In genomic region chr17:63955232-63955631, GRCh38 we compare ENCODE assay signal across 27 cellular contexts. TPM values are rescaled to one million over a fixed set of nuclear protein-coding genes. Genes with fewer than 3 reads are reported as not detected.
DNase-seq lines count a peak whose midpoint lies in the region; ATAC-seq and TF ChIP-seq lines count a peak whose summit lies in the region.
"Had no signal": no experiment of that assay in that cellular context is flagged by ENCODE, and none has a peak within 500 bp of the region (broad histone marks: within the 10 kb centered on the region; RNA-seq: fewer than 3 reads in every experiment).

No MANE protein-coding gene starts in this region.

- no peaks in the 10 kb centered on the region for H3K9me3 Mint-ChIP-seq in activated CD4-positive, alpha-beta T cell treated with anti-CD3 and anti-CD28 coated beads for 36 hours (ENCODE audit: low read depth)
- H3K9me3 Mint-ChIP-seq in activated CD4-positive, alpha-beta T cell treated with anti-CD3 and anti-CD28 coated beads, Interleukin-2, amount 10 ng/mL, durations not matched to agents 24 days and 14 days: no peaks in the 10 kb centered on the region
- H3K9me3 Mint-ChIP-seq in central memory CD8-positive, alpha-beta T cell: no peaks in the 10 kb centered on the region
- H3K9me3 Mint-ChIP-seq in stimulated activated naive B cell treated with anti-CD40 and anti-IgM and Interleukin-4, amounts not matched to agents 10 μg/mL and 1 μg/mL and 100 μg/mL, for 72 hours: no peaks in the 10 kb centered on the region
- no peaks in the 10 kb centered on the region for H3K9me3 Mint-ChIP-seq in activated T-helper 1 cell treated with anti-CD3 and anti-CD28 coated beads, Interleukin-12 subunit alpha, Interleukin-12 subunit beta, Interleukin-2, Interleukin-4 antibody, amounts not matched to agents 30 ng/mL and 10 ng/mL and 1 ng/mL, durations not matched to agents 14 hours and 24 hours and 36 hours
- H3K9me3 Mint-ChIP-seq in CD14-positive monocyte: peaks cover 0 to 3% (median 0%) of the 10 kb centered on the region in 7 donors
- H3K9me3 Mint-ChIP-seq: dendritic cell treated with granulocyte-macrophage colony-stimulating factor and Interleukin-4, amounts not matched to agents 40 ng/mL and 50 ng/mL, for 4 days; HFFc6; T-cell had no signal

- BruUV-seq in IMR-90 (replicated peaks; lab: Mats Ljungman, UMichigan): no TSS peak

- no peak for DNase-seq in activated CD4-positive, alpha-beta T cell treated with anti-CD3 and anti-CD28 coated beads for 36 hours
- DNase-seq in activated CD4-positive, alpha-beta T cell treated with anti-CD3 and anti-CD28 coated beads, Interleukin-2, amount 10 ng/mL, durations not matched to agents 24 days and 14 days: no peak
- DNase-seq in IMR-90 (no peak), CD14-positive monocyte (ENCODE audit: low spot score) (no peak)
- no peak for DNase-seq in central memory CD8-positive, alpha-beta T cell (ENCODE audit: low spot score in 2 of 2)
- DNase-seq in stimulated activated naive B cell treated with anti-CD40 and anti-IgM and Interleukin-4, amounts not matched to agents 10 μg/mL and 1 μg/mL and 100 μg/mL, for 72 hours: no peak
- DNase-seq in activated T-helper 1 cell treated with anti-CD3 and anti-CD28 coated beads, Interleukin-12 subunit alpha, Interleukin-12 subunit beta, Interleukin-2, Interleukin-4 antibody, amounts not matched to agents 30 ng/mL and 10 ng/mL and 1 ng/mL, durations not matched to agents 14 hours and 24 hours and 36 hours (ENCODE audit: low spot score): no peak
- DNase-seq: activated CD4-positive, CD25-positive, alpha-beta regulatory T cell; AML-193; DMS79; esophagus squamous epithelium; HFFc6; hippocampal formation; left cardiac atrium; NCI-H1092; NCI-H187; right cardiac atrium; stimulated activated CD4-positive, alpha-beta T cell treated with anti-CD3 and anti-CD28 coated beads, Interleukin-4, amount 100 ng/mL, for 4 hours; stimulated activated naive CD4-positive, alpha-beta T cell treated with Interleukin-2 at 50 U/mL for 16 hours had no signal

- peaks cover 23% of the 10 kb centered on the region for H3K27me3 ChIP-seq in IMR-90 (ENCODE audit: control insufficient read depth, insufficient read depth, low read length)

- H2AFZ ChIP-seq in IMR-90 (replicated peaks; ENCODE audit: low read length, poor library complexity): peak overlapping the region; percentile 14

- no peak overlapping the region for H2BK20ac ChIP-seq in IMR-90 (ENCODE audit: low read depth, low read length)

- no peak for ATAC-seq in activated CD4-positive, alpha-beta T cell treated with anti-CD3 and anti-CD28 coated beads for 36 hours
- ATAC-seq in IMR-90 (ENCODE audit: low read depth): no peak
- ATAC-seq in central memory CD8-positive, alpha-beta T cell (replicated peaks; ENCODE audit: extremely low read depth, poor library complexity, severe bottlenecking): no peak
- ATAC-seq in stimulated activated naive B cell treated with anti-CD40 and anti-IgM and Interleukin-4, amounts not matched to agents 10 μg/mL and 1 μg/mL and 100 μg/mL, for 72 hours (replicated peaks): peak in 1 of 2 donors; percentile 6
- ATAC-seq in GM19035 (IDR thresholded peaks at IDR 0.05; ENCODE audit: unreplicated experiment): no peak
- ATAC-seq: gastroesophageal sphincter had no signal

- no peaks in the 10 kb centered on the region for H3K36me3 Mint-ChIP-seq in activated CD4-positive, alpha-beta T cell treated with anti-CD3 and anti-CD28 coated beads for 36 hours (ENCODE audit: low read depth)
- H3K36me3 Mint-ChIP-seq in activated CD4-positive, alpha-beta T cell treated with anti-CD3 and anti-CD28 coated beads, Interleukin-2, amount 10 ng/mL, durations not matched to agents 24 days and 14 days (ENCODE audit: low read depth): no peaks in the 10 kb centered on the region
- H3K36me3 Mint-ChIP-seq in central memory CD8-positive, alpha-beta T cell (ENCODE audit: insufficient read depth): peaks cover 3% of the 10 kb centered on the region
- no peaks in the 10 kb centered on the region for H3K36me3 Mint-ChIP-seq in stimulated activated naive B cell treated with anti-CD40 and anti-IgM and Interleukin-4, amounts not matched to agents 10 μg/mL and 1 μg/mL and 100 μg/mL, for 72 hours
- no peaks in the 10 kb centered on the region for H3K36me3 Mint-ChIP-seq in activated T-helper 1 cell treated with anti-CD3 and anti-CD28 coated beads, Interleukin-12 subunit alpha, Interleukin-12 subunit beta, Interleukin-2, Interleukin-4 antibody, amounts not matched to agents 30 ng/mL and 10 ng/mL and 1 ng/mL, durations not matched to agents 14 hours and 24 hours and 36 hours (ENCODE audit: low read depth)
- no peaks in the 10 kb centered on the region for H3K36me3 Mint-ChIP-seq in CD14-positive monocyte
- H3K36me3 Mint-ChIP-seq: T-cell had no signal

- intact Hi-C loops in activated CD4-positive, alpha-beta T cell treated with anti-CD3 and anti-CD28 coated beads for 36 hours (cut with DNase I, micrococcal nuclease): no loop called here
- intact Hi-C loops in activated CD4-positive, alpha-beta T cell treated with anti-CD3 and anti-CD28 coated beads, Interleukin-2, amount 10 ng/mL, durations not matched to agents 24 days and 14 days (cut with micrococcal nuclease): no loop called here
- intact Hi-C loops in IMR-90 (cut with micrococcal nuclease) (no loop called here), CD14-positive monocyte (cut with micrococcal nuclease) (no loop called here)
- intact Hi-C loops in activated T-helper 1 cell treated with anti-CD3 and anti-CD28 coated beads, Interleukin-12 subunit alpha, Interleukin-12 subunit beta, Interleukin-2, Interleukin-4 antibody, amounts not matched to agents 30 ng/mL and 10 ng/mL and 1 ng/mL, durations not matched to agents 14 hours and 24 hours and 36 hours (cut with micrococcal nuclease): no loop called here

- no peak overlapping the region for H2BK5ac ChIP-seq in IMR-90 (ENCODE audit: low read depth, low read length, poor library complexity, severe bottlenecking)

- no peak overlapping the region for H4K5ac ChIP-seq in IMR-90 (ENCODE audit: low read depth, low read length)

- H3K79me1 ChIP-seq in IMR-90 (ENCODE audit: low read depth in 1 of 2, low read length in 2 of 2): no peaks in the 10 kb centered on the region

- no peaks in the 10 kb centered on the region for H3K9me3 ChIP-seq in IMR-90 (ENCODE audit: control insufficient read depth, insufficient read depth, low read length)
- H3K9me3 ChIP-seq: esophagus squamous epithelium, gastroesophageal sphincter had no signal

- no peaks in the 10 kb centered on the region; the same call in 1 of the 2 replicates for H4K20me1 ChIP-seq in IMR-90 (ENCODE audit: insufficient read depth, low read length)

- no peak overlapping the region for H4K91ac ChIP-seq in IMR-90 (ENCODE audit: insufficient read depth, low read depth, low read length)

- no peak overlapping the region for H3K18ac ChIP-seq in IMR-90 (ENCODE audit: low read depth, low read length)

- no peaks in the 10 kb centered on the region for H3K27me3 Mint-ChIP-seq in activated CD4-positive, alpha-beta T cell treated with anti-CD3 and anti-CD28 coated beads for 36 hours
- no peaks in the 10 kb centered on the region for H3K27me3 Mint-ChIP-seq in activated CD4-positive, alpha-beta T cell treated with anti-CD3 and anti-CD28 coated beads, Interleukin-2, amount 10 ng/mL, durations not matched to agents 24 days and 14 days
- H3K27me3 Mint-ChIP-seq in central memory CD8-positive, alpha-beta T cell: no peaks in the 10 kb centered on the region
- H3K27me3 Mint-ChIP-seq in stimulated activated naive B cell treated with anti-CD40 and anti-IgM and Interleukin-4, amounts not matched to agents 10 μg/mL and 1 μg/mL and 100 μg/mL, for 72 hours: no peaks in the 10 kb centered on the region
- H3K27me3 Mint-ChIP-seq in activated T-helper 1 cell treated with anti-CD3 and anti-CD28 coated beads, Interleukin-12 subunit alpha, Interleukin-12 subunit beta, Interleukin-2, Interleukin-4 antibody, amounts not matched to agents 30 ng/mL and 10 ng/mL and 1 ng/mL, durations not matched to agents 14 hours and 24 hours and 36 hours (ENCODE audit: insufficient read depth): peaks cover 1% of the 10 kb centered on the region
- peaks cover 6 to 8% (median 7%) of the 10 kb centered on the region in 3 donors for H3K27me3 Mint-ChIP-seq in CD14-positive monocyte (ENCODE audit: low read depth in 3 of 3)
- H3K27me3 Mint-ChIP-seq: T-cell had no signal

- no peak overlapping the region for H3K4me3 Mint-ChIP-seq in activated CD4-positive, alpha-beta T cell treated with anti-CD3 and anti-CD28 coated beads for 36 hours
- H3K4me3 Mint-ChIP-seq in activated CD4-positive, alpha-beta T cell treated with anti-CD3 and anti-CD28 coated beads, Interleukin-2, amount 10 ng/mL, durations not matched to agents 24 days and 14 days: no peak overlapping the region
- no peak overlapping the region for H3K4me3 Mint-ChIP-seq in central memory CD8-positive, alpha-beta T cell
- H3K4me3 Mint-ChIP-seq in stimulated activated naive B cell treated with anti-CD40 and anti-IgM and Interleukin-4, amounts not matched to agents 10 μg/mL and 1 μg/mL and 100 μg/mL, for 72 hours: no peak overlapping the region
- no peak overlapping the region for H3K4me3 Mint-ChIP-seq in activated T-helper 1 cell treated with anti-CD3 and anti-CD28 coated beads, Interleukin-12 subunit alpha, Interleukin-12 subunit beta, Interleukin-2, Interleukin-4 antibody, amounts not matched to agents 30 ng/mL and 10 ng/mL and 1 ng/mL, durations not matched to agents 14 hours and 24 hours and 36 hours
- H3K4me3 Mint-ChIP-seq in CD14-positive monocyte: no peak overlapping the region
- H3K4me3 Mint-ChIP-seq: dendritic cell treated with granulocyte-macrophage colony-stimulating factor and Interleukin-4, amounts not matched to agents 40 ng/mL and 50 ng/mL, for 4 days; HFFc6 had no signal

- CTCF ChIA-PET in activated CD4-positive, alpha-beta T cell treated with anti-CD3 and anti-CD28 coated beads for 36 hours (lab: Charles Lee): interaction anchor here (0.6 to 3.7 kb wide), 8 partner anchors 9 to 904 kb away, joined by 3 to 23 read pairs (median 4); no protein-coding TSS in a partner anchor
- CTCF ChIA-PET in IMR-90 (lab: Yijun Ruan, JAX): interaction anchor here (1.1 kb wide), 1 partner anchor 9 kb away, joined by 3 read pairs; no protein-coding TSS in a partner anchor

- 0 out of 2 replicates have a peak, but pooled peaks cover 2% of the 10 kb centered on the region for H3K4me1 ChIP-seq in IMR-90 (ENCODE audit: control insufficient read depth, insufficient read depth, low read length)
- H3K4me1 ChIP-seq: esophagus squamous epithelium, gastroesophageal sphincter had no signal

- no peak overlapping the region for H2AK5ac ChIP-seq in IMR-90 (ENCODE audit: low read depth, low read length)

- H2BK120ac ChIP-seq in IMR-90 (ENCODE audit: low read depth, low read length): no peak overlapping the region

- no peak overlapping the region for H3K14ac ChIP-seq in IMR-90 (replicated peaks; ENCODE audit: low read depth, low read length)

- peaks cover 19% of the 10 kb centered on the region for H3K4me1 Mint-ChIP-seq in activated CD4-positive, alpha-beta T cell treated with anti-CD3 and anti-CD28 coated beads for 36 hours
- H3K4me1 Mint-ChIP-seq in activated CD4-positive, alpha-beta T cell treated with anti-CD3 and anti-CD28 coated beads, Interleukin-2, amount 10 ng/mL, durations not matched to agents 24 days and 14 days: peaks cover 18% of the 10 kb centered on the region
- H3K4me1 Mint-ChIP-seq in central memory CD8-positive, alpha-beta T cell: peaks cover 25% of the 10 kb centered on the region
- H3K4me1 Mint-ChIP-seq in stimulated activated naive B cell treated with anti-CD40 and anti-IgM and Interleukin-4, amounts not matched to agents 10 μg/mL and 1 μg/mL and 100 μg/mL, for 72 hours: peaks cover 24 to 38% of the 10 kb centered on the region in 2 donors
- peaks cover 15% of the 10 kb centered on the region for H3K4me1 Mint-ChIP-seq in activated T-helper 1 cell treated with anti-CD3 and anti-CD28 coated beads, Interleukin-12 subunit alpha, Interleukin-12 subunit beta, Interleukin-2, Interleukin-4 antibody, amounts not matched to agents 30 ng/mL and 10 ng/mL and 1 ng/mL, durations not matched to agents 14 hours and 24 hours and 36 hours (ENCODE audit: low read depth)
- peaks cover 5% of the 10 kb centered on the region for H3K4me1 Mint-ChIP-seq in CD14-positive monocyte

- no peaks in the 10 kb centered on the region for H3K36me3 ChIP-seq in IMR-90 (ENCODE audit: control insufficient read depth, insufficient read depth, low read length)
- H3K36me3 ChIP-seq: esophagus squamous epithelium, gastroesophageal sphincter had no signal

- H3K9ac ChIP-seq in IMR-90 (ENCODE audit: low read depth, low read length): no peak overlapping the region

- H3K27ac ChIP-seq in IMR-90 (ENCODE audit: insufficient read depth, low read length): no peak overlapping the region
- H3K27ac ChIP-seq: esophagus squamous epithelium, gastroesophageal sphincter had no signal

- H2BK15ac ChIP-seq in IMR-90 (ENCODE audit: low read depth, low read length): no peak overlapping the region

- no peak overlapping the region for H3K4ac ChIP-seq in IMR-90 (ENCODE audit: low read depth, low read length)

- H3K9me1 ChIP-seq in IMR-90 (ENCODE audit: insufficient read depth, low read length): peaks cover 4% of the 10 kb centered on the region

- no peak overlapping the region for H3K56ac ChIP-seq in IMR-90 (ENCODE audit: extremely low read depth, insufficient read depth, low read length)

- no CpG with 5 or more reads among the region's 11 CpGs for WGBS in IMR-90 (ENCODE audit: extremely low coverage in 2 of 2, insufficient read length in 1 of 2), 2 experiments

- no peak for TF ChIP-seq RAD21 in IMR-90 (IDR thresholded peaks at IDR 0.05; ENCODE audit: low read length)

- no peak for TF ChIP-seq POLR2A in IMR-90 (IDR thresholded peaks at IDR 0.05; ENCODE audit: low read depth, low read length)

- no peak overlapping the region for H3K23ac ChIP-seq in IMR-90 (ENCODE audit: low read depth, low read length)

- H4K8ac ChIP-seq in IMR-90 (ENCODE audit: low read depth in 2 of 2, low read length in 2 of 2): no peak overlapping the region

- H2AK9ac ChIP-seq in IMR-90 (replicated peaks; ENCODE audit: low read depth, low read length, poor library complexity): no peak overlapping the region

- POLR2A ChIA-PET in activated CD4-positive, alpha-beta T cell treated with anti-CD3 and anti-CD28 coated beads for 36 hours (lab: Charles Lee): no interaction called here
- POLR2A ChIA-PET in IMR-90 (lab: Charles Lee; ENCODE audit: unreplicated experiment): no interaction called here

- H3K4me2 ChIP-seq in IMR-90 (ENCODE audit: low read depth, low read length): no peak overlapping the region

- no peak overlapping the region for H3K4me3 ChIP-seq in IMR-90 (ENCODE audit: insufficient read depth, low read depth, low read length)
- H3K4me3 ChIP-seq: esophagus squamous epithelium, gastroesophageal sphincter had no signal

- peak overlapping the region; percentile 28 for H3K27ac Mint-ChIP-seq in activated CD4-positive, alpha-beta T cell treated with anti-CD3 and anti-CD28 coated beads for 36 hours
- no peak overlapping the region for H3K27ac Mint-ChIP-seq in activated CD4-positive, alpha-beta T cell treated with anti-CD3 and anti-CD28 coated beads, Interleukin-2, amount 10 ng/mL, durations not matched to agents 24 days and 14 days
- peak overlapping the region; percentile 66 for H3K27ac Mint-ChIP-seq in central memory CD8-positive, alpha-beta T cell (ENCODE audit: low read depth)
- H3K27ac Mint-ChIP-seq in stimulated activated naive B cell treated with anti-CD40 and anti-IgM and Interleukin-4, amounts not matched to agents 10 μg/mL and 1 μg/mL and 100 μg/mL, for 72 hours: peak overlapping the region; percentile 47
- no peak overlapping the region for H3K27ac Mint-ChIP-seq in activated T-helper 1 cell treated with anti-CD3 and anti-CD28 coated beads, Interleukin-12 subunit alpha, Interleukin-12 subunit beta, Interleukin-2, Interleukin-4 antibody, amounts not matched to agents 30 ng/mL and 10 ng/mL and 1 ng/mL, durations not matched to agents 14 hours and 24 hours and 36 hours
- H3K27ac Mint-ChIP-seq in CD14-positive monocyte: no peak overlapping the region
- H3K27ac Mint-ChIP-seq: dendritic cell treated with granulocyte-macrophage colony-stimulating factor and Interleukin-4, amounts not matched to agents 40 ng/mL and 50 ng/mL, for 4 days; HFFc6 had no signal

- TF ChIP-seq CTCF in IMR-90 (conservative IDR thresholded peaks at IDR 0.05; ENCODE audit: low read depth, low read length) (no peak), CD14-positive monocyte (IDR thresholded peaks at IDR 0.05) (no peak)

- in situ Hi-C loops in IMR-90 (cut with MboI; ENCODE audit: low sequenced_read_pairs): no loop called here

- dilution Hi-C loops in IMR-90 (cut with HindIII; ENCODE audit: low sequenced_read_pairs, unreplicated experiment): no loop called here

RNA-seq across cellular contexts. Expression of gene SCN4A, which starts 17.5 kb away (rescaled TPM):
- total RNA-seq in activated CD4-positive, alpha-beta T cell treated with anti-CD3 and anti-CD28 coated beads for 36 hours: under 1 TPM; 0.21 to 0.50 TPM
- 0.05 and 0.40 TPM in 2 replicates for total RNA-seq in activated CD4-positive, alpha-beta T cell treated with anti-CD3 and anti-CD28 coated beads, Interleukin-2, amount 10 ng/mL, durations not matched to agents 24 days and 14 days
- not detected in 2 replicates for total RNA-seq in IMR-90 (2012; rRNA removed)
- polyA plus RNA-seq in IMR-90 (2012; rRNA removed): not detected in 2 replicates
- under 0.01 TPM in 1 of 2 replicates, not detected in the other for polyA plus RNA-seq in IMR-90 (2012; cell fraction: cytosol; rRNA removed)
- 0.01 and 0.07 TPM in 2 replicates for polyA plus RNA-seq in IMR-90 (2012; cell fraction: nucleus; rRNA removed; ENCODE audit: low replicate concordance)
- 0.13 and 0.22 TPM in 2 replicates for total RNA-seq in activated T-helper 1 cell treated with anti-CD3 and anti-CD28 coated beads, Interleukin-12 subunit alpha, Interleukin-12 subunit beta, Interleukin-2, Interleukin-4 antibody, amounts not matched to agents 30 ng/mL and 10 ng/mL and 1 ng/mL, durations not matched to agents 14 hours and 24 hours and 36 hours
- polyA plus RNA-seq in CD14-positive monocyte: not detected
- total RNA-seq: HFFc6, RPMI7951, SK-MEL-5 had no signal

RNA-seq across cellular contexts. Expression of gene CD79B, which starts 23.1 kb away (rescaled TPM):
- total RNA-seq in activated CD4-positive, alpha-beta T cell treated with anti-CD3 and anti-CD28 coated beads for 36 hours: 10 to 100 TPM; 19.8 to 28.0 TPM
- 24.4 and 29.2 TPM in 2 replicates for total RNA-seq in activated CD4-positive, alpha-beta T cell treated with anti-CD3 and anti-CD28 coated beads, Interleukin-2, amount 10 ng/mL, durations not matched to agents 24 days and 14 days
- total RNA-seq in IMR-90 (2012; rRNA removed): not detected in 2 replicates
- polyA plus RNA-seq in IMR-90 (2012; rRNA removed) (not detected in 2 replicates), CD14-positive monocyte (10 to 100 TPM; 19.6 to 21.8 TPM)
- polyA plus RNA-seq in IMR-90 (2012; cell fraction: cytosol; rRNA removed): not detected in 2 replicates
- polyA plus RNA-seq in IMR-90 (2012; cell fraction: nucleus; rRNA removed; ENCODE audit: low replicate concordance): not detected in 2 replicates
- total RNA-seq in activated T-helper 1 cell treated with anti-CD3 and anti-CD28 coated beads, Interleukin-12 subunit alpha, Interleukin-12 subunit beta, Interleukin-2, Interleukin-4 antibody, amounts not matched to agents 30 ng/mL and 10 ng/mL and 1 ng/mL, durations not matched to agents 14 hours and 24 hours and 36 hours: 28.9 and 31.8 TPM in 2 replicates
- total RNA-seq: RPMI7951, temporal lobe had no signal

RNA-seq across cellular contexts. Expression of gene GH1, which starts 36.6 kb away (rescaled TPM):
- under 1 TPM in 1 of 2 experiments, not detected in 1; 0.28 TPM for total RNA-seq in activated CD4-positive, alpha-beta T cell treated with anti-CD3 and anti-CD28 coated beads for 36 hours
- total RNA-seq in activated CD4-positive, alpha-beta T cell treated with anti-CD3 and anti-CD28 coated beads, Interleukin-2, amount 10 ng/mL, durations not matched to agents 24 days and 14 days: not detected in 2 replicates
- not detected in 2 replicates for total RNA-seq in IMR-90 (2012; rRNA removed)
- polyA plus RNA-seq in IMR-90 (2012; rRNA removed): not detected in 2 replicates
- polyA plus RNA-seq in IMR-90 (2012; cell fraction: cytosol; rRNA removed): not detected in 2 replicates
- polyA plus RNA-seq in IMR-90 (2012; cell fraction: nucleus; rRNA removed; ENCODE audit: low replicate concordance): not detected in 2 replicates
- total RNA-seq in activated T-helper 1 cell treated with anti-CD3 and anti-CD28 coated beads, Interleukin-12 subunit alpha, Interleukin-12 subunit beta, Interleukin-2, Interleukin-4 antibody, amounts not matched to agents 30 ng/mL and 10 ng/mL and 1 ng/mL, durations not matched to agents 14 hours and 24 hours and 36 hours: not detected in 2 replicates
- not detected for polyA plus RNA-seq in CD14-positive monocyte
- total RNA-seq: esophagus squamous epithelium, gastroesophageal sphincter, HFFc6, left cardiac atrium, right cardiac atrium, RPMI7951, SK-MEL-5, T-cell, temporal lobe, ureter had no signal
- polyA plus RNA-seq: right cardiac atrium had no signal

RNA-seq across cellular contexts. Expression of gene PRR29, which starts 42.9 kb away (rescaled TPM):
- total RNA-seq in activated CD4-positive, alpha-beta T cell treated with anti-CD3 and anti-CD28 coated beads for 36 hours: 1 to 10 TPM; 1.0 to 1.5 TPM
- 0.12 and 0.47 TPM in 2 replicates for total RNA-seq in activated CD4-positive, alpha-beta T cell treated with anti-CD3 and anti-CD28 coated beads, Interleukin-2, amount 10 ng/mL, durations not matched to agents 24 days and 14 days
- under 0.01 TPM in 1 of 2 replicates, not detected in the other for total RNA-seq in IMR-90 (2012; rRNA removed)
- 0.11 and 0.17 TPM in 2 replicates for polyA plus RNA-seq in IMR-90 (2012; rRNA removed)
- 0.37 and 1.6 TPM in 2 replicates for polyA plus RNA-seq in IMR-90 (2012; cell fraction: cytosol; rRNA removed)
- 1.4 and 1.5 TPM in 2 replicates for polyA plus RNA-seq in IMR-90 (2012; cell fraction: nucleus; rRNA removed; ENCODE audit: low replicate concordance)
- total RNA-seq in activated T-helper 1 cell treated with anti-CD3 and anti-CD28 coated beads, Interleukin-12 subunit alpha, Interleukin-12 subunit beta, Interleukin-2, Interleukin-4 antibody, amounts not matched to agents 30 ng/mL and 10 ng/mL and 1 ng/mL, durations not matched to agents 14 hours and 24 hours and 36 hours: 0.44 and 0.91 TPM in 2 replicates
- 1 to 10 TPM; 1.4 to 2.1 TPM for polyA plus RNA-seq in CD14-positive monocyte
- total RNA-seq: RPMI7951, SK-MEL-5 had no signal

RNA-seq across cellular contexts. Expression of gene CSHL1, which starts 44.2 kb away (rescaled TPM):
- total RNA-seq in activated CD4-positive, alpha-beta T cell treated with anti-CD3 and anti-CD28 coated beads for 36 hours: not detected
- not detected in 2 replicates for total RNA-seq in activated CD4-positive, alpha-beta T cell treated with anti-CD3 and anti-CD28 coated beads, Interleukin-2, amount 10 ng/mL, durations not matched to agents 24 days and 14 days
- not detected in 2 replicates for total RNA-seq in IMR-90 (2012; rRNA removed)
- polyA plus RNA-seq in IMR-90 (2012; rRNA removed) (not detected in 2 replicates), CD14-positive monocyte (not detected)
- not detected in 2 replicates for polyA plus RNA-seq in IMR-90 (2012; cell fraction: cytosol; rRNA removed)
- not detected in 2 replicates for polyA plus RNA-seq in IMR-90 (2012; cell fraction: nucleus; rRNA removed; ENCODE audit: low replicate concordance)
- total RNA-seq in activated T-helper 1 cell treated with anti-CD3 and anti-CD28 coated beads, Interleukin-12 subunit alpha, Interleukin-12 subunit beta, Interleukin-2, Interleukin-4 antibody, amounts not matched to agents 30 ng/mL and 10 ng/mL and 1 ng/mL, durations not matched to agents 14 hours and 24 hours and 36 hours: not detected in 2 replicates
- total RNA-seq: esophagus squamous epithelium, gastroesophageal sphincter, HFFc6, left cardiac atrium, right cardiac atrium, RPMI7951, SK-MEL-5, T-cell, temporal lobe, ureter had no signal
- polyA plus RNA-seq: right cardiac atrium had no signal

Comparison
In these comparisons a context has a peak if more than half of its experiments do, and no peak if none do; other contexts are left out.
1. H3K27ac Mint-ChIP-seq: peak in activated CD4-positive, alpha-beta T cell treated with anti-CD3 and anti-CD28 coated beads for 36 hours (single experiment), central memory CD8-positive, alpha-beta T cell (single experiment) and stimulated activated naive B cell treated with anti-CD40 and anti-IgM and Interleukin-4, amounts not matched to agents 10 μg/mL and 1 μg/mL and 100 μg/mL, for 72 hours (single experiment); none in activated CD4-positive, alpha-beta T cell treated with anti-CD3 and anti-CD28 coated beads, Interleukin-2, amount 10 ng/mL, durations not matched to agents 24 days and 14 days (single experiment), activated T-helper 1 cell treated with anti-CD3 and anti-CD28 coated beads, Interleukin-12 subunit alpha, Interleukin-12 subunit beta, Interleukin-2, Interleukin-4 antibody, amounts not matched to agents 30 ng/mL and 10 ng/mL and 1 ng/mL, durations not matched to agents 14 hours and 24 hours and 36 hours (single experiment) and CD14-positive monocyte (0 of 7).
2. RNA of gene CD79B, which starts 23.1 kb away (total RNA-seq): 24.4 to 29.2 TPM in activated CD4-positive, alpha-beta T cell treated with anti-CD3 and anti-CD28 coated beads, Interleukin-2, amount 10 ng/mL, durations not matched to agents 24 days and 14 days, 28.9 to 31.8 TPM in activated T-helper 1 cell treated with anti-CD3 and anti-CD28 coated beads, Interleukin-12 subunit alpha, Interleukin-12 subunit beta, Interleukin-2, Interleukin-4 antibody, amounts not matched to agents 30 ng/mL and 10 ng/mL and 1 ng/mL, durations not matched to agents 14 hours and 24 hours and 36 hours and 19.8 to 28.0 TPM in activated CD4-positive, alpha-beta T cell treated with anti-CD3 and anti-CD28 coated beads for 36 hours; not detected in IMR-90; every median in the first group is over 10 times any median in the second.